In the genomic region with DNA sequence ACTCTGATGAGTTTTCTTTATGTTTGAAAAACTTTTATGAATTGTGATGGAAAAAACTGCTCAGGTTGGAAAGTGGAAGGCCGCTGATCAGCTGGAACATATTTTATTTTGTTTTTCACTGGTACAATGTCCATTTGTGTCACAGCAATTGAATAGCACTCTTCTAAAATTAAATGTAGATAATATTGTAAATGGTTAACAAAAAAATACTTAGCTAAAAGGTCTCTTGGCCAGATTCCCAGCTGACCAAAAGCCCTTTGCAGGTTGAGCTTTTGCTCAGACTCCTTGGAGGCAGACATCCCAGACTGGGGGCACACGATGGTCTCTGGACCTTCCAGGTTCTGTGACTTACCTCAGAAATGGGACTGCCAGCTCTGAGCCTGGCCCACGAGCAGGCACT, we compare ENCODE assay signal across 5 cellular contexts.
"Had no signal": no experiment of that assay in that cellular context is flagged by ENCODE, and none has a peak within 500 bp of the region (broad histone marks: within the 10 kb centered on the region; RNA-seq: fewer than 3 reads in every experiment).

No MANE protein-coding gene starts in this region.

- H3K4me3 Mint-ChIP-seq: GM23338, H9 had no signal

- DNase-seq: H9, HCEC 1CT, IMR-90 had no signal

- ATAC-seq: GM23338, K562 had no signal

- H3K27ac Mint-ChIP-seq: GM23338, H9 had no signal

- H3K9me3 Mint-ChIP-seq: GM23338 had no signal
